Comparison of ENCODE assay signal across 28 cellular contexts in genomic region chr3:181860243-181860642, GRCh38.
A peak's percentile ranks its signal among the peaks of the same experiment; 100 is the strongest.
DNase-seq lines count a peak whose midpoint lies in the region; ATAC-seq and TF ChIP-seq lines count a peak whose summit lies in the region.
"Had no signal": no experiment of that assay in that cellular context is flagged by ENCODE, and none has a peak within 500 bp of the region (broad histone marks: within the 10 kb centered on the region; RNA-seq: fewer than 3 reads in every experiment).

No MANE protein-coding gene starts in this region.

- peak; percentile 7 for DNase-seq in NCI-H748 (lab: John Stamatoyannopoulos, UW; ENCODE audit: unreplicated experiment)
- DNase-seq in NCI-H748 treated with DMSO at 0.1 percent for 48 hours (lab: John Stamatoyannopoulos, UW) = no peak
- DNase-seq in iPS DF 4.7 (ENCODE audit: extremely low read depth, low spot score) = peak; percentile 46
- no peak for DNase-seq in activated naive CD4-positive, alpha-beta T cell treated with anti-CD3 and anti-CD28 coated beads, Interleukin-2, amount 50 U/mL, for 16 hours
- DNase-seq in right lobe of liver = no peak
- no peak for DNase-seq in cerebellar cortex (ENCODE audit: low spot score)
- DNase-seq: Caco-2; CD8-positive, alpha-beta T cell; DMS 273 treated with DMSO at 0.1 percent for 48 hours; DMS79; EL; GDM1; HFFc6; IMR-90; KG1; MG63; NCI-H1694 treated with DMSO at 0.1 percent for 48 hours; NCI-H226; NCI-H510A; NCI-H774; SHP77 had no signal

- H3K36me3 ChIP-seq in OCI-LY1 (ENCODE audit: insufficient read depth, low read length) (no peaks in the 10 kb centered on the region), right lobe of liver (no peaks in the 10 kb centered on the region)
- H3K36me3 ChIP-seq: MG63 had no signal

- H3K27ac ChIP-seq in OCI-LY1 (ENCODE audit: low read depth, low read length, poor library complexity, severe bottlenecking) (peak overlapping the region; percentile 13), right lobe of liver (no peak overlapping the region)
- H3K27ac ChIP-seq: 22Rv1, C4-2B, RWPE1 had no signal

- H3K27me3 ChIP-seq in OCI-LY1 (ENCODE audit: insufficient read depth, low read length) = no peaks in the 10 kb centered on the region
- no peaks in the 10 kb centered on the region for H3K27me3 ChIP-seq in right lobe of liver
- H3K27me3 ChIP-seq: MG63 had no signal

- no peak for TF ChIP-seq CTCF in OCI-LY1 (IDR thresholded peaks at IDR 0.05; ENCODE audit: low read length)
- TF ChIP-seq CTCF in right lobe of liver (IDR thresholded peaks at IDR 0.05) = no peak

- H3K79me2 ChIP-seq in OCI-LY1 (ENCODE audit: insufficient read depth, low read length) = no peaks in the 10 kb centered on the region

- H3K4me1 ChIP-seq in OCI-LY1 (ENCODE audit: insufficient read depth, low read length, severe bottlenecking) (peaks cover 36% of the 10 kb centered on the region), right lobe of liver (no peaks in the 10 kb centered on the region)

- H3K4me2 ChIP-seq in OCI-LY1 (ENCODE audit: low read length) = no peak overlapping the region

- ATAC-seq in GM19397 (IDR thresholded peaks at IDR 0.05; ENCODE audit: unreplicated experiment) (no peak), right lobe of liver (no peak)
- ATAC-seq: CD8-positive, alpha-beta T cell; GM12878; Panc1 had no signal

- no peak overlapping the region for H3K9ac ChIP-seq in OCI-LY1 (ENCODE audit: low read length)

- intact Hi-C loops in right lobe of liver (cut with DNase I) = no loop called here

- 55% methylated on average over 1 of the region's 1 CpG for WGBS in right lobe of liver (ENCODE audit: insufficient coverage, low coverage, low lambda C conversion rate, missing lambda C conversion rate)

- H3K9me2 ChIP-seq in OCI-LY1 (ENCODE audit: low read depth, low read length) = no peaks in the 10 kb centered on the region

- H3K9me3 ChIP-seq in OCI-LY1 (ENCODE audit: low read length) = no peaks in the 10 kb centered on the region
- H3K9me3 ChIP-seq in right lobe of liver = no peaks in the 10 kb centered on the region
- H3K9me3 ChIP-seq: Caco-2, MG63 had no signal

- H3F3A ChIP-seq in OCI-LY1 (ENCODE audit: insufficient read depth, low read length) = no peaks in the 10 kb centered on the region

- no peaks in the 10 kb centered on the region for H4K20me1 ChIP-seq in OCI-LY1 (ENCODE audit: insufficient read depth, low read length)

- TF ChIP-seq POLR2A in right lobe of liver (IDR thresholded peaks at IDR 0.05) = no peak

- no peak overlapping the region for H3K4me3 ChIP-seq in OCI-LY1 (ENCODE audit: low read depth, low read length, poor library complexity, severe bottlenecking)
- no peak overlapping the region for H3K4me3 ChIP-seq in right lobe of liver
- H3K4me3 ChIP-seq: GM12878, MG63 had no signal

- no peak overlapping the region for H2AFZ ChIP-seq in OCI-LY1 (ENCODE audit: low read length)

Comparison
In these comparisons a context has a peak if more than half of its experiments do, and no peak if none do; other contexts are left out.
1. DNase-seq: peak in NCI-H748 (single experiment) and iPS DF 4.7 (single experiment); none in NCI-H748 treated with DMSO at 0.1 percent for 48 hours (single experiment), activated naive CD4-positive, alpha-beta T cell treated with anti-CD3 and anti-CD28 coated beads, Interleukin-2, amount 50 U/mL, for 16 hours (single experiment), right lobe of liver (0 of 3) and cerebellar cortex (single experiment).